In genomic region chr7:76679174-76679573, GRCh38 we compare ENCODE assay signal across 7 cellular contexts. TPM values are rescaled to one million over a fixed set of nuclear protein-coding genes. Genes with fewer than 3 reads are reported as not detected.
DNase-seq lines count a peak whose midpoint lies in the region; ATAC-seq, FAIRE-seq and TF ChIP-seq lines count a peak whose summit lies in the region.
"Not testable (repeated sequence)": the region's sequence is repeated elsewhere in the genome, so short reads cannot be mapped to it uniquely, and the experiment has no call there.

No MANE protein-coding gene starts in this region.

- peak in 3 of 4 donors; percentile 44 to 90 (median 85) for ATAC-seq in pancreas

- not testable (repeated sequence) for H3K27ac ChIP-seq in pancreas

- DNase-seq in COLO668 (lab: John Stamatoyannopoulos, UW; ENCODE audit: unreplicated experiment) (peak; percentile 11), NCI-H146 treated with DMSO at 0.1 percent for 48 hours (lab: John Stamatoyannopoulos, UW; ENCODE audit: unreplicated experiment) (peak; percentile 68), NCI-H2107 treated with DMSO at 0.1 percent for 48 hours (lab: John Stamatoyannopoulos, UW; ENCODE audit: unreplicated experiment) (peak; percentile 19), NCI-H748 (lab: John Stamatoyannopoulos, UW; ENCODE audit: unreplicated experiment) (peak; percentile 63), left kidney (ENCODE audit: low read depth, low spot score) (peak; percentile 23)
- DNase-seq in GM12892 (ENCODE audit: insufficient read length); pancreas: not testable (repeated sequence)

- TF ChIP-seq POLR2A in GM12892 (IDR thresholded peaks at IDR 0.05; ENCODE audit: low read depth, low read length): not testable (repeated sequence)

- not testable (repeated sequence) for H3K4me3 ChIP-seq in pancreas

- H3K9me3 ChIP-seq in pancreas: not testable (repeated sequence)

- peak; percentile 40 for FAIRE-seq in GM12892 (lab: Jason Lieb, UNC)
- FAIRE-seq in pancreas (lab: Jason Lieb, UNC): not testable (repeated sequence)

- not testable (repeated sequence) for H3K36me3 ChIP-seq in pancreas

- intact Hi-C loops in pancreas (cut with DNase I): not testable (repeated sequence)

- not testable (repeated sequence) for H3K4me1 ChIP-seq in pancreas

- not testable (repeated sequence) for TF ChIP-seq CTCF in pancreas (IDR thresholded peaks at IDR 0.05)

- WGBS in pancreas, 2 donors: 13 to 22% methylated on average over 2 of the region's 2 CpGs

- H3K27me3 ChIP-seq in pancreas: not testable (repeated sequence)

RNA-seq across cellular contexts. Expression of gene POMZP3, which starts 52.1 kb away (rescaled TPM):
- polyA plus RNA-seq in GM12892 (2012; ENCODE audit: missing spikeins): 9.5 TPM
- total RNA-seq in pancreas: 10 to 100 TPM in 3 of 6 donors, 1 to 10 TPM in 3; 2.9 to 14.0 (median 8.4) TPM
- 10 to 100 TPM in 1 of 2 donors, 1 to 10 TPM in 1; 7.3 to 12.2 TPM for polyA plus RNA-seq in pancreas
